8 cellular contexts compared by ENCODE assay signal in the genomic region with DNA sequence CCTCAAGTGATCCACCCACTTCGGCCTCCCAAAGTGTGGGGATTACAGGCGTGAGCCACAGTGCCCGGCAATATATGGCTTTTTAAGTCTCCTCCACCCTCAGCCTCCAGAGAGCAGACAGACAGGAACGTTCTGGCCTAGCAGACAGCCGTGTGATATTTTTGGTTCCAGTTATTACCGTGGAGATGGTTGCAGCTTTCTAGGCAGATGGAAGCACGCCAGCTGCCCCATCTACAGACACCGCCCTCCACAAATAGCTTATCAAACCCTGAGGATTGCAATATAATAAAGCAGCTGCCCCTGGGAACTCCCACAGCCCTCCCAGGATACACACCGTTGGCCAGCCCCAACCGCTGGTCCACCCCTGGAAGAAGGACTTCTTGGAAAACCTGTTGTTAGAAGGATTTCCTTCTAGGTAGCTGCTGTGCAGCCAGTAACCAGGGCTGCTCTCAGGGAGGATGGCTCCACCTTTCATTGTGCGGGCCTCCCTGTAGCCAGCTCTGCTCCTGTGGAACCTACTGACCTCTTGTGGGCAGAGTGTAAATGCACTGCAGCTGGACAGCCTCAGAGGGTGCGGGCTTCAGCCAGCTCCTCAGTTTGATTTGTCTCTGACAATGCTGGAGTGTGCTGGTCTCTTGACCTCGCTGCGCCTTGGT. TPM values are rescaled to one million over a fixed set of nuclear protein-coding genes. Genes with fewer than 3 reads are reported as not detected.
A peak's percentile ranks its signal among the peaks of the same experiment; 100 is the strongest.
DNase-seq lines count a peak whose midpoint lies in the region; ATAC-seq, FAIRE-seq and TF ChIP-seq lines count a peak whose summit lies in the region.

No MANE protein-coding gene starts in this region.

- no peaks in the 10 kb centered on the region for H3K36me3 Mint-ChIP-seq in CD4-positive, alpha-beta T cell (ENCODE audit: low read depth)
- no peaks in the 10 kb centered on the region for H3K36me3 Mint-ChIP-seq in memory B cell

- no peak overlapping the region for H3K4me3 Mint-ChIP-seq in CD4-positive, alpha-beta T cell
- H3K4me3 Mint-ChIP-seq in memory B cell = no peak overlapping the region

- no peaks in the 10 kb centered on the region for H3K4me1 ChIP-seq in aorta (ENCODE audit: control insufficient read depth in 1 of 2, insufficient read depth in 2 of 2, low read length in 2 of 2)

- no peaks in the 10 kb centered on the region for H3K36me3 ChIP-seq in aorta (ENCODE audit: control insufficient read depth in 1 of 2, insufficient read depth in 2 of 2, low read length in 1 of 2)

- H3K27ac Mint-ChIP-seq in CD4-positive, alpha-beta T cell = no peak overlapping the region
- no peak overlapping the region for H3K27ac Mint-ChIP-seq in memory B cell

- no peaks in the 10 kb centered on the region for H3K27me3 Mint-ChIP-seq in CD4-positive, alpha-beta T cell
- H3K27me3 Mint-ChIP-seq in memory B cell = no peaks in the 10 kb centered on the region

- peaks cover 5% of the 10 kb centered on the region for H3K4me1 Mint-ChIP-seq in CD4-positive, alpha-beta T cell (ENCODE audit: low read depth)
- peaks cover 2% of the 10 kb centered on the region for H3K4me1 Mint-ChIP-seq in memory B cell

- peak; percentile 53 for ATAC-seq in CD4-positive, alpha-beta T cell (ENCODE audit: poor library complexity)
- peak; percentile 59 for ATAC-seq in GM18868 (IDR thresholded peaks at IDR 0.05; ENCODE audit: unreplicated experiment)
- ATAC-seq in memory B cell (ENCODE audit: low read depth) = peak; percentile 75
- ATAC-seq in aorta (ENCODE audit: low FRiP score) = peak; percentile 89
- no peak for ATAC-seq in HG02981 (IDR thresholded peaks at IDR 0.05; ENCODE audit: unreplicated experiment)

- H3K27me3 ChIP-seq in CD4-positive, alpha-beta T cell (ENCODE audit: control insufficient read depth, insufficient read depth, low read length) = no peaks in the 10 kb centered on the region
- H3K27me3 ChIP-seq in dorsolateral prefrontal cortex = peaks cover 0 to 51% (median 5%) of the 10 kb centered on the region in 45 donors
- no peaks in the 10 kb centered on the region for H3K27me3 ChIP-seq in aorta (ENCODE audit: control insufficient read depth in 1 of 2, insufficient read depth in 2 of 2, low read length in 1 of 2)

- peak; percentile 7 for FAIRE-seq in RCC 7860 (lab: Jason Lieb, UNC)

- 39 to 48% methylated on average over 14 of the region's 14 CpGs for WGBS in aorta, 2 donors

- CTCF ChIA-PET in CD4-positive, alpha-beta T cell (lab: Charles Lee) = interaction anchor here (0.9 to 1.0 kb wide), 2 partner anchors 43 to 217 kb away, joined by 3 to 4 read pairs; no protein-coding TSS in a partner anchor

- H3K4me3 ChIP-seq in dorsolateral prefrontal cortex (no peak overlapping the region), aorta (ENCODE audit: low read length in 2 of 2) (no peak overlapping the region)

- DNase-seq in CD4-positive, alpha-beta T cell = no peak
- peak; percentile 53 for DNase-seq in LoVo (ENCODE audit: low spot score)
- peak; percentile 45 for DNase-seq in RCC 7860 (ENCODE audit: low spot score)
- DNase-seq in dorsolateral prefrontal cortex = peak in 4 of 10 donors; percentile 23 to 49 (median 35)
- no peak for DNase-seq in memory B cell (ENCODE audit: low spot score in 2 of 2)
- peak; percentile 61 to 78 for DNase-seq in aorta

- POLR2A ChIA-PET in CD4-positive, alpha-beta T cell (lab: Charles Lee) = no interaction called here

- no peak for TF ChIP-seq CTCF in CD4-positive, alpha-beta T cell (IDR thresholded peaks at IDR 0.05)
- peak in 54 of 56 donors; percentile 7 to 68 (median 46) for TF ChIP-seq CTCF in dorsolateral prefrontal cortex (IDR thresholded peaks at IDR 0.05 in 54 of 56, conservative IDR thresholded peaks at IDR 0.05 in 2 of 56; ENCODE audit: low read depth in 1 of 56, partially characterized antibody in 56 of 56)

- H3K9me3 ChIP-seq in CD4-positive, alpha-beta T cell (ENCODE audit: control insufficient read depth, low read length) = no peaks in the 10 kb centered on the region
- H3K9me3 ChIP-seq in aorta (ENCODE audit: control insufficient read depth, low read length) = no peaks in the 10 kb centered on the region

- no peaks in the 10 kb centered on the region for H3K9me3 Mint-ChIP-seq in CD4-positive, alpha-beta T cell
- no peaks in the 10 kb centered on the region for H3K9me3 Mint-ChIP-seq in memory B cell

- intact Hi-C loops in CD4-positive, alpha-beta T cell (cut with DNase I, micrococcal nuclease) = no loop called here
- intact Hi-C loops in dorsolateral prefrontal cortex (cut with DNase I) (loop anchor here in 1 of 2 donors (10.0 kb wide), 2 partner anchors 47 to 93 kb away; partner anchors contain the start of genes NKRF and SLC25A5), aorta (cut with DNase I) (loop anchor here (2.0 to 10.0 kb wide), 2 partner anchors 23 to 363 kb away; partner anchors contain the start of genes NDUFA1 (in 1 of the 2) and RNF113A (in 1 of the 2))

- no peak overlapping the region for H3K27ac ChIP-seq in CD4-positive, alpha-beta T cell (ENCODE audit: low read depth, low read length)
- H3K27ac ChIP-seq in dorsolateral prefrontal cortex = no peak overlapping the region
- H3K27ac ChIP-seq in aorta (ENCODE audit: low read depth in 1 of 2, low read length in 2 of 2) = no peak overlapping the region

RNA-seq across cellular contexts. Expression of gene SLC25A5, which starts 44.0 kb away (rescaled TPM):
- total RNA-seq in CD4-positive, alpha-beta T cell = 100 to 1,000 TPM; 160 to 161 TPM
- 100 to 1,000 TPM; 115 to 275 (median 184) TPM for total RNA-seq in dorsolateral prefrontal cortex
- total RNA-seq in aorta = 100 to 1,000 TPM; 103 to 133 TPM
- 100 to 1,000 TPM; 155 to 392 TPM for polyA plus RNA-seq in aorta

RNA-seq across cellular contexts. Expression of gene STEEP1, which starts 52.9 kb away (rescaled TPM):
- total RNA-seq in CD4-positive, alpha-beta T cell = 10 to 100 TPM; 25.1 to 27.0 TPM
- total RNA-seq in dorsolateral prefrontal cortex = 10 to 100 TPM; 15.1 to 38.0 (median 28.0) TPM
- 10 to 100 TPM; 16.7 to 18.4 TPM for total RNA-seq in aorta
- 10 to 100 TPM; 18.1 to 25.9 TPM for polyA plus RNA-seq in aorta

Comparison
In these comparisons a context has a peak if more than half of its experiments do, and no peak if none do; other contexts are left out.
1. DNase-seq: peak in LoVo (single experiment), RCC 7860 (single experiment) and aorta (2 of 2); none in CD4-positive, alpha-beta T cell (0 of 10) and memory B cell (0 of 2).
2. intact Hi-C loops: an anchor here in aorta (2.0 to 10.0 kb wide); none called in CD4-positive, alpha-beta T cell.